In the genomic region with DNA sequence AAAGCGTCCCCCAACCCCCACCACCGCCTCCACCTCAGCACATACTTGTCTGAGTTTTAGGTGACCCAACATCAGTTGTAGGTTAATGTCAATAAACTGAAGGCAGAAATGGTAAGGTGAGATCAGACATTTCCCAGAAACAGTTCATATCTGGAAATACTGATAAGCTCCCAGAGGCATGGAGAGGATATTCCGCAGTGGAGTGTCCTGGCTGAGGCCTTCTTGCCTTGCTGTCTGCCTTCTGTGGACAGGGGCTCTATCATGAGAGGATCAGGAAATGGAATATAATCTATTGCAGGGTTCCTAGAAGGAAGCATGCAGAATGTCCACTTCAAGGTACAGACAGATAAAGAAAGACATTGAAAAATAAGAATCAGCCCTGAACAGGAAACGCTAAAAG, we compare ENCODE assay signal across 29 cellular contexts.
"Had no signal": no experiment of that assay in that cellular context is flagged by ENCODE, and none has a peak within 500 bp of the region (broad histone marks: within the 10 kb centered on the region; RNA-seq: fewer than 3 reads in every experiment).

No MANE protein-coding gene starts in this region.

- H3K27ac Mint-ChIP-seq: activated CD4-positive, alpha-beta T cell treated with anti-CD3 and anti-CD28 coated beads for 36 hours; activated CD8-positive, alpha-beta T cell treated with anti-CD3 and anti-CD28 coated beads for 36 hours; activated naive CD8-positive, alpha-beta T cell; activated T-helper 17 cell treated with anti-CD3 and anti-CD28 coated beads, Interleukin-2, amount 50 U/mL, for 72 hours; effector memory CD8-positive, alpha-beta T cell had no signal

- H3K4me3 ChIP-seq: esophagus muscularis mucosa, gastrocnemius medialis, heart left ventricle had no signal

- H3K36me3 ChIP-seq: brain microvascular endothelial cell, esophagus muscularis mucosa, gastrocnemius medialis, heart left ventricle had no signal

- H3K27me3 ChIP-seq: brain microvascular endothelial cell, esophagus muscularis mucosa, foreskin keratinocyte, gastrocnemius medialis, heart left ventricle had no signal

- H3K27ac ChIP-seq: brain microvascular endothelial cell, esophagus muscularis mucosa, foreskin keratinocyte, gastrocnemius medialis, heart left ventricle had no signal

- H3K36me3 Mint-ChIP-seq: activated naive CD8-positive, alpha-beta T cell had no signal

- H3K9me3 Mint-ChIP-seq: activated CD8-positive, alpha-beta T cell treated with anti-CD3 and anti-CD28 coated beads for 36 hours; activated T-cell treated with anti-CD3 and anti-CD28 coated beads, Interleukin-2, amount 50 U/mL, for 4 hours; activated T-helper 17 cell treated with anti-CD3 and anti-CD28 coated beads, Interleukin-2, amount 50 U/mL, for 72 hours; effector memory CD8-positive, alpha-beta T cell had no signal

- H3K4me3 Mint-ChIP-seq: activated CD4-positive, alpha-beta T cell treated with anti-CD3 and anti-CD28 coated beads for 36 hours; activated CD8-positive, alpha-beta T cell treated with anti-CD3 and anti-CD28 coated beads for 36 hours; activated naive CD8-positive, alpha-beta T cell; activated T-cell treated with anti-CD3 and anti-CD28 coated beads, Interleukin-2, amount 50 U/mL, for 4 hours; activated T-helper 17 cell treated with anti-CD3 and anti-CD28 coated beads, Interleukin-2, amount 50 U/mL, for 72 hours; effector memory CD8-positive, alpha-beta T cell had no signal

- H3K4me1 ChIP-seq: esophagus muscularis mucosa, foreskin keratinocyte, gastrocnemius medialis, heart left ventricle had no signal

- DNase-seq: activated CD4-positive, alpha-beta T cell treated with anti-CD3 and anti-CD28 coated beads for 36 hours; activated CD4-positive, alpha-beta T cell treated with anti-CD3 and anti-CD28 coated beads, Interleukin-2, amount 50 U/mL, for 1 hour; activated CD4-positive, alpha-beta T cell treated with anti-CD3 and anti-CD28 coated beads, Interleukin-2, amount 50 U/mL, for 48 hours; activated CD4-positive, CD25-positive, alpha-beta regulatory T cell; activated CD4-positive, CD25-positive, alpha-beta regulatory T cell treated with anti-CD3 and anti-CD28 coated beads, Interleukin-2, amount 50 U/mL, for 72 hours; activated CD8-positive, alpha-beta memory T cell treated with anti-CD3 and anti-CD28 coated beads for 24 hours; activated CD8-positive, alpha-beta T cell treated with anti-CD3 and anti-CD28 coated beads for 36 hours; activated effector memory CD4-positive, alpha-beta T cell treated with Interleukin-2 at 50 U/mL for 16 hours; activated gamma-delta T cell treated with Interleukin-2 at 50 U/mL for 16 hours; activated naive CD4-positive, alpha-beta T cell treated with anti-CD3 and anti-CD28 coated beads, Interleukin-2, amount 50 U/mL, for 16 hours; activated naive CD4-positive, alpha-beta T cell treated with Interleukin-2 at 50 U/mL for 16 hours; activated T-cell treated with anti-CD3 and anti-CD28 coated beads, Interleukin-2, amount 50 U/mL, for 4 hours; amniotic stem cell; anterior cingulate cortex; brain microvascular endothelial cell; caudate nucleus; cortex of kidney; dermis blood vessel endothelial cell; effector CD4-positive, alpha-beta T cell; effector memory CD8-positive, alpha-beta T cell; erythroblast; foreskin keratinocyte; gastrocnemius medialis; glutamatergic neuron; heart left ventricle; T-helper 2 cell had no signal

- H3K4me1 Mint-ChIP-seq: activated CD4-positive, alpha-beta T cell treated with anti-CD3 and anti-CD28 coated beads for 36 hours; activated T-helper 17 cell treated with anti-CD3 and anti-CD28 coated beads, Interleukin-2, amount 50 U/mL, for 72 hours had no signal

- ATAC-seq: activated CD4-positive, alpha-beta T cell treated with anti-CD3 and anti-CD28 coated beads for 36 hours; activated CD8-positive, alpha-beta T cell treated with anti-CD3 and anti-CD28 coated beads for 36 hours; activated T-cell treated with anti-CD3 and anti-CD28 coated beads, Interleukin-2, amount 50 U/mL, for 4 hours; activated T-helper 17 cell treated with anti-CD3 and anti-CD28 coated beads, Interleukin-2, amount 50 U/mL, for 72 hours; effector memory CD8-positive, alpha-beta T cell; foreskin keratinocyte; gastrocnemius medialis; heart left ventricle had no signal

- H3K27me3 Mint-ChIP-seq: activated CD8-positive, alpha-beta T cell treated with anti-CD3 and anti-CD28 coated beads for 36 hours; activated T-helper 17 cell treated with anti-CD3 and anti-CD28 coated beads, Interleukin-2, amount 50 U/mL, for 72 hours had no signal

- H3K9me3 ChIP-seq: esophagus muscularis mucosa, gastrocnemius medialis had no signal
